Comparison of ENCODE assay signal across 1 cellular context in genomic region chr3:171189394-171189793, GRCh38.
TF ChIP-seq lines count a peak whose summit lies in the region.

No MANE protein-coding gene starts in this region.

TF ChIP-seq in K562, 482 proteins besides CTCF, POLR2A, EP300 and RAD21 (continued from another document):
- TF ChIP-seq, protein P1, sequence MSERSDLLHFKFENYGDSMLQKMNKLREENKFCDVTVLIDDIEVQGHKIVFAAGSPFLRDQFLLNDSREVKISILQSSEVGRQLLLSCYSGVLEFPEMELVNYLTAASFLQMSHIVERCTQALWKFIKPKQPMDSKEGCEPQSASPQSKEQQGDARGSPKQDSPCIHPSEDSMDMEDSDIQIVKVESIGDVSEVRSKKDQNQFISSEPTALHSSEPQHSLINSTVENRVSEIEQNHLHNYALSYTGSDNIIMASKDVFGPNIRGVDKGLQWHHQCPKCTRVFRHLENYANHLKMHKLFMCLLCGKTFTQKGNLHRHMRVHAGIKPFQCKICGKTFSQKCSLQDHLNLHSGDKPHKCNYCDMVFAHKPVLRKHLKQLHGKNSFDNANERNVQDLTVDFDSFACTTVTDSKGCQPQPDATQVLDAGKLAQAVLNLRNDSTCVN (CRISPR knock-in tag; IDR thresholded peaks at IDR 0.05) = no peak
- TF ChIP-seq ILK (tag; IDR thresholded peaks at IDR 0.05; ENCODE audit: borderline replicate concordance, low read depth) = no peak
- TF ChIP-seq, protein P2, sequence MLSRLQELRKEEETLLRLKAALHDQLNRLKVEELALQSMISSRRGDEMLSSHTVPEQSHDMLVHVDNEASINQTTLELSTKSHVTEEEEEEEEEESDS (CRISPR knock-in tag; IDR thresholded peaks at IDR 0.05) = no peak
- TF ChIP-seq, protein P3, sequence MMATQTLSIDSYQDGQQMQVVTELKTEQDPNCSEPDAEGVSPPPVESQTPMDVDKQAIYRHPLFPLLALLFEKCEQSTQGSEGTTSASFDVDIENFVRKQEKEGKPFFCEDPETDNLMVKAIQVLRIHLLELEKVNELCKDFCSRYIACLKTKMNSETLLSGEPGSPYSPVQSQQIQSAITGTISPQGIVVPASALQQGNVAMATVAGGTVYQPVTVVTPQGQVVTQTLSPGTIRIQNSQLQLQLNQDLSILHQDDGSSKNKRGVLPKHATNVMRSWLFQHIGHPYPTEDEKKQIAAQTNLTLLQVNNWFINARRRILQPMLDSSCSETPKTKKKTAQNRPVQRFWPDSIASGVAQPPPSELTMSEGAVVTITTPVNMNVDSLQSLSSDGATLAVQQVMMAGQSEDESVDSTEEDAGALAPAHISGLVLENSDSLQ (IDR thresholded peaks at IDR 0.05) = no peak
- TF ChIP-seq U2AF2 (optimal IDR thresholded peaks at IDR 0.05; ENCODE audit: low read depth, low read length) = no peak
